1 cellular context compared by ENCODE assay signal in the genomic region with DNA sequence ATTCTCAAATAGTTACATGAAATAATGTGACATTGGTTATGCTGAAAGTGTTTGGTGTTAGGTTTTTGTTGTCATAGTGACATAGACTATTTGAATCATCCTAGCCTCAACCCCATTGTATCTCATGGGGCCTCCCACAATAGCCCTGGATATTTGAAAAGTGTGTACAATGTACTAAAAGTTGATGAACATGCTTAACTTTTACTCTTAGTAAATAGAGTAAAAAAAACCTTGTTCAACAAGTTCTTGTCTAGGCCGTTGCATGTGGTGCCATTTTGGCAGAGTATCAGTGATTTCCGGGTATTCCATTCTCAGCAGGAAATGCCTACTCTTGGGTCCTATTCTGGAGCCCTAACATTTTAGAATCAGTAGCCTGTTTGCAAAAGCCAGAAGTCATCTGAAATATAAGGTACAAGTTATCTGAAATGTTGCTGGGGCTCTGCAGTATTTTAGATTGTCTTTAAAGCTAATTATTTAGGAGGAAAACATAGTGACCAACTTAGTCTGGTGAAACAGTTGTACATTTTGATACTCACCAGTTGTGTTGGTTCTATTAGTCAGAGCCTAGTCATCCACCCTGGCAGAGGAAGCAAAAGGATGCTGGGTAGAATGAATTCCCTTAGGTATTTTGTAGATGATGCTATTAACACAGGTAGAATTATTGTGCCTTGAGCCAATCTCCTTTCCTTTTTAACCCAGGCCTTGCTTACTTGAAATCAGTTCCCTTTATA.
TF ChIP-seq lines count a peak whose summit lies in the region.

No MANE protein-coding gene starts in this region.

TF ChIP-seq in GM23338, 12 proteins besides CTCF, POLR2A, EP300 and RAD21 (continued from another document):
- TF ChIP-seq ZNF331 (CRISPR knock-in tag; IDR thresholded peaks at IDR 0.05; ENCODE audit: low read depth) (no peak), JUNB (IDR thresholded peaks at IDR 0.05; ENCODE audit: unreplicated experiment) (no peak), CREB1 (CRISPR knock-in tag; IDR thresholded peaks at IDR 0.05; ENCODE audit: low read depth) (no peak)
